In genomic region chr2:170156592-170156991, GRCh38 we compare ENCODE assay signal across 17 cellular contexts. TPM values are rescaled to one million over a fixed set of nuclear protein-coding genes. Genes with fewer than 3 reads are reported as not detected.
"Had no signal": no experiment of that assay in that cellular context is flagged by ENCODE, and none has a peak within 500 bp of the region (broad histone marks: within the 10 kb centered on the region; RNA-seq: fewer than 3 reads in every experiment).

No MANE protein-coding gene starts in this region.

- H3K36me3 Mint-ChIP-seq: activated naive CD4-positive, alpha-beta T cell treated with anti-CD3 and anti-CD28 coated beads, Interleukin-2, amount 10 ng/mL, durations not matched to agents 7 days and 5 days; naive B cell; stimulated activated effector memory CD8-positive, alpha-beta T cell treated with anti-CD3 and anti-CD28 coated beads, Interleukin-12 subunit alpha, Interleukin-12 subunit beta, amount 100 ng/mL, for 72 hours had no signal

- H3K4me1 Mint-ChIP-seq: activated naive CD4-positive, alpha-beta T cell treated with anti-CD3 and anti-CD28 coated beads, Interleukin-2, amount 10 ng/mL, durations not matched to agents 7 days and 5 days; naive B cell had no signal

- ATAC-seq: gastroesophageal sphincter; stimulated activated effector memory CD8-positive, alpha-beta T cell treated with anti-CD3 and anti-CD28 coated beads, Interleukin-12 subunit alpha, Interleukin-12 subunit beta, amount 100 ng/mL, for 72 hours had no signal

- H3K27me3 ChIP-seq: gastroesophageal sphincter, neutrophil, tibial nerve had no signal

- H3K9me3 Mint-ChIP-seq: activated naive CD4-positive, alpha-beta T cell treated with anti-CD3 and anti-CD28 coated beads, Interleukin-2, amount 10 ng/mL, durations not matched to agents 7 days and 5 days; stimulated activated effector memory CD8-positive, alpha-beta T cell treated with anti-CD3 and anti-CD28 coated beads, Interleukin-12 subunit alpha, Interleukin-12 subunit beta, amount 100 ng/mL, for 72 hours had no signal

- DNase-seq: activated CD4-positive, alpha-beta T cell treated with anti-CD3 and anti-CD28 coated beads for 4 hours; activated naive CD4-positive, alpha-beta T cell treated with anti-CD3 and anti-CD28 coated beads, Interleukin-2, amount 10 ng/mL, durations not matched to agents 7 days and 5 days; central memory CD4-positive, alpha-beta T cell; effector CD4-positive, alpha-beta T cell; kidney glomerular epithelial cell; naive B cell; retina; T-helper 1 cell; WERI-Rb-1 had no signal

- H3K4me3 ChIP-seq: coronary artery, gastroesophageal sphincter, skin epidermis, tibial nerve had no signal

- H3K36me3 ChIP-seq: gastroesophageal sphincter, neutrophil, tibial nerve, WERI-Rb-1 had no signal

- H3K27ac Mint-ChIP-seq: activated naive CD4-positive, alpha-beta T cell treated with anti-CD3 and anti-CD28 coated beads, Interleukin-2, amount 10 ng/mL, durations not matched to agents 7 days and 5 days; stimulated activated effector memory CD8-positive, alpha-beta T cell treated with anti-CD3 and anti-CD28 coated beads, Interleukin-12 subunit alpha, Interleukin-12 subunit beta, amount 100 ng/mL, for 72 hours had no signal

- H3K4me3 Mint-ChIP-seq: activated naive CD4-positive, alpha-beta T cell treated with anti-CD3 and anti-CD28 coated beads, Interleukin-2, amount 10 ng/mL, durations not matched to agents 7 days and 5 days; naive B cell; stimulated activated effector memory CD8-positive, alpha-beta T cell treated with anti-CD3 and anti-CD28 coated beads, Interleukin-12 subunit alpha, Interleukin-12 subunit beta, amount 100 ng/mL, for 72 hours had no signal

- H3K9me3 ChIP-seq: gastroesophageal sphincter, neutrophil, tibial nerve had no signal

- H3K27ac ChIP-seq: coronary artery, epithelial cell of prostate, gastroesophageal sphincter, neutrophil, skin epidermis, tibial nerve, WERI-Rb-1 had no signal

RNA-seq across cellular contexts. Expression of gene MYO3B, which starts 21.4 kb away (rescaled TPM):
- total RNA-seq: gastroesophageal sphincter had no signal
- polyA plus RNA-seq: liver had no signal
